8 cellular contexts compared by ENCODE assay signal in genomic region chr3:111577798-111578685, GRCh38. TPM values are rescaled to one million over a fixed set of nuclear protein-coding genes. Genes with fewer than 3 reads are reported as not detected.
DNase-seq lines count a peak whose midpoint lies in the region; ATAC-seq and TF ChIP-seq lines count a peak whose summit lies in the region.

No MANE protein-coding gene starts in this region.

- peak; percentile 66 for TF ChIP-seq CTCF in foreskin fibroblast (IDR thresholded peaks at IDR 0.05; ENCODE audit: low read depth, low read length)

- H3K9me3 ChIP-seq in T-helper 17 cell (ENCODE audit: control insufficient read depth, low read length, poor library complexity, severe bottlenecking) (no peaks in the 10 kb centered on the region), aorta (ENCODE audit: control insufficient read depth, low read length) (no peaks in the 10 kb centered on the region)

- H3K27ac ChIP-seq in aorta (ENCODE audit: low read depth in 1 of 2, low read length in 2 of 2): no peak overlapping the region

- H3K4me1 ChIP-seq in aorta (ENCODE audit: control insufficient read depth in 1 of 2, insufficient read depth in 2 of 2, low read length in 2 of 2): no peaks in the 10 kb centered on the region

- no peaks in the 10 kb centered on the region for H3K27me3 Mint-ChIP-seq in activated naive CD4-positive, alpha-beta T cell treated with anti-CD3 and anti-CD28 coated beads, Interleukin-2, amount 10 ng/mL, durations not matched to agents 7 days and 5 days
- no peaks in the 10 kb centered on the region for H3K27me3 Mint-ChIP-seq in T-helper 17 cell

- intact Hi-C loops in aorta (cut with DNase I): no loop called here

- peaks cover 63% of the 10 kb centered on the region for H3K4me1 Mint-ChIP-seq in activated naive CD4-positive, alpha-beta T cell treated with anti-CD3 and anti-CD28 coated beads, Interleukin-2, amount 10 ng/mL, durations not matched to agents 7 days and 5 days
- peaks cover 36% of the 10 kb centered on the region for H3K4me1 Mint-ChIP-seq in T-helper 17 cell

- ATAC-seq in GM21737 (IDR thresholded peaks at IDR 0.05; ENCODE audit: unreplicated experiment) (peak; percentile 94), T-helper 17 cell (peak; percentile 82), aorta (ENCODE audit: low FRiP score) (no peak)
- peak; percentile 92 for ATAC-seq in stimulated activated naive CD8-positive, alpha-beta T cell treated with anti-CD3 and anti-CD28 coated beads, Interleukin-15, Interleukin-2, amounts not matched to agents 100 U/mL and 50 U/mL, for 24 hours

- DNase-seq in activated naive CD4-positive, alpha-beta T cell treated with anti-CD3 and anti-CD28 coated beads, Interleukin-2, amount 10 ng/mL, durations not matched to agents 7 days and 5 days: no peak
- DNase-seq in activated naive CD4-positive, alpha-beta T cell treated with Interleukin-2 at 50 U/mL for 16 hours: no peak
- peak; percentile 27 for DNase-seq in HuH-7.5 (ENCODE audit: low spot score)
- DNase-seq in T-helper 17 cell: no peak
- DNase-seq in foreskin fibroblast: peak; percentile 61 to 82
- no peak for DNase-seq in stimulated activated naive CD8-positive, alpha-beta T cell treated with anti-CD3 and anti-CD28 coated beads, Interleukin-15, Interleukin-2, amounts not matched to agents 100 U/mL and 50 U/mL, for 24 hours
- DNase-seq in aorta: no peak

- H3K9me3 Mint-ChIP-seq in activated naive CD4-positive, alpha-beta T cell treated with anti-CD3 and anti-CD28 coated beads, Interleukin-2, amount 10 ng/mL, durations not matched to agents 7 days and 5 days: peaks cover 2% of the 10 kb centered on the region

- CTCF ChIA-PET in activated naive CD4-positive, alpha-beta T cell treated with anti-CD3 and anti-CD28 coated beads, Interleukin-2, amount 10 ng/mL, durations not matched to agents 7 days and 5 days (lab: Charles Lee): interaction anchor here (0.7 to 4.4 kb wide), 24 partner anchors 9 to 391 kb away, joined by 3 to 115 read pairs (median 6); no protein-coding TSS in a partner anchor

- WGBS in aorta, 2 donors: 81 to 89% methylated on average over 4 of the region's 4 CpGs

- H3K27ac Mint-ChIP-seq in activated naive CD4-positive, alpha-beta T cell treated with anti-CD3 and anti-CD28 coated beads, Interleukin-2, amount 10 ng/mL, durations not matched to agents 7 days and 5 days: peak overlapping the region; percentile 2
- H3K27ac Mint-ChIP-seq in T-helper 17 cell: peak overlapping the region; percentile 89

- H3K4me3 Mint-ChIP-seq in activated naive CD4-positive, alpha-beta T cell treated with anti-CD3 and anti-CD28 coated beads, Interleukin-2, amount 10 ng/mL, durations not matched to agents 7 days and 5 days: no peak overlapping the region
- H3K4me3 Mint-ChIP-seq in T-helper 17 cell: no peak overlapping the region

- H3K36me3 ChIP-seq in aorta (ENCODE audit: control insufficient read depth in 1 of 2, insufficient read depth in 2 of 2, low read length in 1 of 2): no peaks in the 10 kb centered on the region

- no peaks in the 10 kb centered on the region for H3K27me3 ChIP-seq in aorta (ENCODE audit: control insufficient read depth in 1 of 2, insufficient read depth in 2 of 2, low read length in 1 of 2)

- peaks cover 75% of the 10 kb centered on the region for H3K36me3 Mint-ChIP-seq in activated naive CD4-positive, alpha-beta T cell treated with anti-CD3 and anti-CD28 coated beads, Interleukin-2, amount 10 ng/mL, durations not matched to agents 7 days and 5 days
- peaks cover 12% of the 10 kb centered on the region for H3K36me3 Mint-ChIP-seq in T-helper 17 cell (ENCODE audit: low read depth)

- no peak overlapping the region for H3K4me3 ChIP-seq in foreskin fibroblast (ENCODE audit: low read depth in 1 of 2, low read length in 2 of 2)
- H3K4me3 ChIP-seq in aorta (ENCODE audit: low read length in 2 of 2): no peak overlapping the region

RNA-seq across cellular contexts. Expression of gene ZBED2, which starts 17.1 kb away (rescaled TPM):
- under 1 TPM; 0.12 to 0.13 TPM for total RNA-seq in T-helper 17 cell
- total RNA-seq in aorta: not detected
- polyA plus RNA-seq in aorta: not detected

RNA-seq across cellular contexts. Expression of gene CD96, which starts 36.0 kb away (rescaled TPM):
- 100 to 1,000 TPM; 190 to 201 TPM for total RNA-seq in T-helper 17 cell
- 1 to 10 TPM; 1.8 to 4.8 TPM for total RNA-seq in aorta
- 1 to 10 TPM in 1 of 2 donors, under 1 TPM in 1; 0.10 to 1.6 TPM for polyA plus RNA-seq in aorta

Comparison
In these comparisons a context has a peak if more than half of its experiments do, and no peak if none do; other contexts are left out.
1. DNase-seq: peak in HuH-7.5 (single experiment) and foreskin fibroblast (2 of 2); none in activated naive CD4-positive, alpha-beta T cell treated with anti-CD3 and anti-CD28 coated beads, Interleukin-2, amount 10 ng/mL, durations not matched to agents 7 days and 5 days (single experiment), activated naive CD4-positive, alpha-beta T cell treated with Interleukin-2 at 50 U/mL for 16 hours (single experiment), T-helper 17 cell (0 of 3), stimulated activated naive CD8-positive, alpha-beta T cell treated with anti-CD3 and anti-CD28 coated beads, Interleukin-15, Interleukin-2, amounts not matched to agents 100 U/mL and 50 U/mL, for 24 hours (single experiment) and aorta (0 of 2).
2. RNA of gene CD96, which starts 36.0 kb away (total RNA-seq): 190 to 201 TPM in T-helper 17 cell; 1.8 to 4.8 TPM in aorta; every median in the first group is over 10 times any median in the second.